In the genomic region with DNA sequence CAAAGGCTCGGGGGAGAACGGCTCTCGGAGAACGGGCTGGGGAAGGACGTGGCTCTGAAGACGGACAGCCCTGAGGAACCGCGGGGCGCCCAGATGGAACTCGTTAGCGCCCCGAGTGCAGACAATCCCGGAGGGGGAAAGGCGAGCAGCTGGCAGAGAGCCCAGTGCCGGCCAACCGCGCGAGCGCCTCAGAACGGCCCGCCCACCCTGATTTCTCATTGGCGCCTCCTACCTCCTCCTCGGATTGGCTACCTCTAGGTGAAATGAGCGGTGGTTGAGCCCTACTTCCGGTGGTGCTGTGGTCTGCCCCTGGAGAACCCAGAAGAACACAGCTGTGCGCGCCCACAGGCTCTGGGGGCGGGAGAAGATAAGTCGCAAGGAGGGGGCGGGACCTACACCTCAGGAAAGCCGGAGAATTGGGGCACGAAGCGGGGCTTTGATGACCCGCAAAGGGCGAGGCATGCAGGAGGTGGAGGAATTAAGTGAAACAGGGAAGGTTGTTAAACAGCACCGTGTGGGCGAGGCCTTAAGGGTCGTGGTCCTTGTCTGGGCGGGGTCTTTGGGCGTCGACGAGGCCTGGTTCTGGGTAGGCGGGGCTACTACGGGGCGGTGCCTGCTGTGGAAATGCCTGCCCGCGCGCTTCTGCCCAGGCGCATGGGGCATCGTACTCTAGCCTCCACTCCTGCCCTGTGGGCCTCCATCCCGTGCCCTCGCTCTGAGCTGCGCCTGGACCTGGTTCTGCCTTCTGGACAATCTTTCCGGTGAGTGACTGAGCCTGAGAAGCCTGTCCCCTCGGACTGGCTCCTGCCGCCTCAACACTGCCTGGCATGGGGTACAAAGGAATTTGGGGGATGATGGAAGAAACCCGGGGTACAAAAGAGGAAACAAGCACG, we compare ENCODE assay signal across 8 cellular contexts. TPM values are rescaled to one million over a fixed set of nuclear protein-coding genes. Genes with fewer than 3 reads are reported as not detected.
DNase-seq lines count a peak whose midpoint lies in the region; ATAC-seq, FAIRE-seq and TF ChIP-seq lines count a peak whose summit lies in the region.

A gene (plus strand): TSS at position 290 of the 893 bp plus-strand sequence. CDS start 335 bp downstream, at position 625.

- H3K27me3 ChIP-seq in body of pancreas (no peaks in the 10 kb centered on the region), gastrocnemius medialis (no peaks in the 10 kb centered on the region)

- intact Hi-C loops in body of pancreas (cut with DNase I) (no loop called here), gastrocnemius medialis (cut with DNase I; ENCODE audit: low total_unique reads) (loop anchor here (1.0 to 2.0 kb wide), 4 partner anchors 19 to 101 kb away; a partner anchor contains a TSS)

- H3K4me3 ChIP-seq in body of pancreas (peak within 1 kb of the TSS; percentile 35 to 64), gastrocnemius medialis (peak within 1 kb of the TSS; percentile 77 to 95 (median 84))

- H3K36me3 ChIP-seq in body of pancreas (replicated peaks in 1 of 2; ENCODE audit: insufficient read depth in 1 of 2, low read depth in 2 of 2) (peaks cover 0 to 18% of the 10 kb centered on the region in 2 donors), gastrocnemius medialis (peaks cover 2 to 55% of the 10 kb centered on the region in 2 donors)

- TF ChIP-seq CTCF in 22Rv1 (IDR thresholded peaks at IDR 0.05), result no peak
- peak in 2 of 7 experiments; percentile 16 to 19 for TF ChIP-seq CTCF in body of pancreas (IDR thresholded peaks at IDR 0.05)
- no peak for TF ChIP-seq CTCF in gastrocnemius medialis (IDR thresholded peaks at IDR 0.05 in 4 of 5, conservative IDR thresholded peaks at IDR 0.05 in 1 of 5)

- H3K9me3 ChIP-seq in body of pancreas (no peaks in the 10 kb centered on the region), gastrocnemius medialis (no peaks in the 10 kb centered on the region)

- 0 to 1% methylated on average over 40 to 58 of the region's 58 CpGs for WGBS in body of pancreas, 2 donors

- H3K27ac ChIP-seq in 22Rv1, result peak within 1 kb of the TSS; percentile 89
- H3K27ac ChIP-seq in body of pancreas, result peak within 1 kb of the TSS; percentile 73 to 96 (median 86)
- H3K27ac ChIP-seq in gastrocnemius medialis, result peak within 1 kb of the TSS; percentile 88 to 99 (median 97)

- peak; percentile 53 for FAIRE-seq in TTC549 (lab: Jason Lieb, UNC)

- in situ Hi-C loops in gastrocnemius medialis (cut with MboI; ENCODE audit: low sequenced_read_pairs in 4 of 4), result no loop called here

- TF ChIP-seq POLR2A in body of pancreas (IDR thresholded peaks at IDR 0.05) (peak; percentile 57 to 84 (median 77)), gastrocnemius medialis (IDR thresholded peaks at IDR 0.05) (peak; percentile 56 to 74)

- peaks cover 26% of the 10 kb centered on the region for H3K4me1 ChIP-seq in body of pancreas
- H3K4me1 ChIP-seq in gastrocnemius medialis, result peaks cover 19 to 23% of the 10 kb centered on the region in 2 donors

- ATAC-seq in GM18520 (IDR thresholded peaks at IDR 0.05; ENCODE audit: unreplicated experiment) (peak; percentile 68), HG03064 (IDR thresholded peaks at IDR 0.05; ENCODE audit: low read depth, unreplicated experiment) (peak; percentile 93), body of pancreas (peak; percentile 98), gastrocnemius medialis (peak; percentile 98)

- peak; percentile 86 for DNase-seq in NCI-H2107 treated with DMSO at 0.1 percent for 48 hours (lab: John Stamatoyannopoulos, UW; ENCODE audit: unreplicated experiment)
- peak; percentile 98 to 99 (median 98) for DNase-seq in body of pancreas
- DNase-seq in iPS DF 4.7 (ENCODE audit: extremely low read depth, low spot score), result peak; percentile 80
- peak; percentile 98 for DNase-seq in gastrocnemius medialis

RNA-seq across cellular contexts. Expression of the gene that starts here (rescaled TPM):
- total RNA-seq in body of pancreas, result 10 to 100 TPM; 18.1 to 28.3 TPM
- 10 to 100 TPM in 1 of 4 donors, 1 to 10 TPM in 3; 4.1 to 13.3 (median 7.4) TPM for total RNA-seq in gastrocnemius medialis

Comparison
In these comparisons a context has a peak if more than half of its experiments do, and no peak if none do; other contexts are left out.
1. Peak in every context shown above with its lines: DNase-seq, ATAC-seq, H3K4me3 ChIP-seq and H3K27ac ChIP-seq.